8 cellular contexts compared by ENCODE assay signal in the genomic region with DNA sequence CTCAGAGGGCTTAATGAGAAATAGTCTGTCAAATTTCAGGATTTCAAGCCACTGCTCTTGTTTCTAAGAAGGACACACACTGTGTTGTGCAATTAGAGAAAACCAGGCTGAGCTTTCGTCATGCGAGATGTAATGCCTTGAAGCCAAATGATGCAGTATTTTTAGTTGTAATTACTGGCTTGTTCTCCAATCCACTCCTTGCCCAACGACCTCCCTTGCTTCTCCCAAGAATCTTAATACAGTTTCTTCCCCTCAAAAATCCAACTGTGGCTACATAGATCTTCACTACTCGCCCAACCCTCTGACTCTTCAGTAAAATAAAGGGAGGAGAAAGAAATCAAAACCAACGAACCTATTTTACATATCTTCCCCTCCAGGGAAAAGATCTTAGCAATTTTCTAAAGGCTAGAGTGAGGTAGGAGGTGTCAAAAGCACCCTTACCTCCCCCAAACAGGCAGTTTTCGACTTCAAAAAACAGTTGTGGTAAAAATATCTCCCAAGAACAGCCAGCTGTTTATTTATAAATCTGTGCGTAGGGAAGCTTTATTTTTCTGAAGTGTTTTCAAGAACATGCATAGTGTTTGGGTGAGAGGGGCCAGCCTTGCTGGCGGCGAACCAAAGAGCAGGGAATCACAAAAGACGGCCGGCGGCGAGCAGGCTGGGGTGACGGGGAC.
DNase-seq lines count a peak whose midpoint lies in the region; ATAC-seq, FAIRE-seq and TF ChIP-seq lines count a peak whose summit lies in the region.

No MANE protein-coding gene starts in this region.

- no peaks in the 10 kb centered on the region for H3K36me3 Mint-ChIP-seq in HFFc6 (ENCODE audit: low read depth)

- TF ChIP-seq CTCF in HFFc6 (IDR thresholded peaks at IDR 0.05) = no peak
- no peak for TF ChIP-seq CTCF in ascending aorta (IDR thresholded peaks at IDR 0.05)

- H3K27me3 ChIP-seq in ascending aorta (no peaks in the 10 kb centered on the region), iPS-18a (ENCODE audit: control insufficient read depth, insufficient read depth, low read length) (peaks cover 20% of the 10 kb centered on the region), skeletal muscle tissue (ENCODE audit: control insufficient read depth in 3 of 3, insufficient read depth in 3 of 3, low read length in 3 of 3) (no peaks in the 10 kb centered on the region)

- TF ChIP-seq POLR2A in H54 (IDR thresholded peaks at IDR 0.05; ENCODE audit: low read depth, low read length) = no peak

- H3K4me1 ChIP-seq in ascending aorta (peaks cover 0 to 20% of the 10 kb centered on the region in 2 donors), iPS-18a (ENCODE audit: control insufficient read depth, low read depth, low read length) (peaks cover 23% of the 10 kb centered on the region), skeletal muscle tissue (ENCODE audit: control insufficient read depth in 3 of 3, insufficient read depth in 3 of 3, low read length in 3 of 3) (peaks cover 14 to 28% (median 14%) of the 10 kb centered on the region in 3 donors)

- H3K9me3 Mint-ChIP-seq in HFFc6 = no peaks in the 10 kb centered on the region

- peak overlapping the region; percentile 71 for H3K27ac Mint-ChIP-seq in HFFc6

- H3K27me3 Mint-ChIP-seq in HFFc6 (ENCODE audit: insufficient read depth) = peaks cover 3% of the 10 kb centered on the region

- H3K9ac ChIP-seq in iPS-18a (ENCODE audit: low read length) = peak overlapping the region; percentile 5
- peak overlapping the region; percentile 82 to 88 (median 86) for H3K9ac ChIP-seq in skeletal muscle tissue (ENCODE audit: low read depth in 1 of 3, low read length in 3 of 3)

- H3K4me1 Mint-ChIP-seq in HFFc6 (ENCODE audit: low read depth) = peaks cover 8% of the 10 kb centered on the region

- intact Hi-C loops in ascending aorta (cut with DNase I) = loop anchor here (1.0 to 10.0 kb wide), 5 partner anchors 77 to 790 kb away; partner anchors contain the start of gene ELMOD2

- DNase-seq in AG08395 (ENCODE audit: low spot score) = peak; percentile 56
- DNase-seq in HFFc6 = peak; percentile 3
- peak in 1 of 2 donors; percentile 79 for DNase-seq in ascending aorta (ENCODE audit: low spot score in 2 of 2)
- no peak for DNase-seq in retina
- no peak for DNase-seq in H54 (ENCODE audit: insufficient read length, low spot score)

- peak overlapping the region; percentile 56 to 66 for H3K4me3 ChIP-seq in ascending aorta
- H3K4me3 ChIP-seq in iPS-18a (ENCODE audit: low read length) = peak overlapping the region; percentile 66
- H3K4me3 ChIP-seq in skeletal muscle tissue (ENCODE audit: low read length in 3 of 3) = peak overlapping the region; percentile 71 to 76 (median 74)

- H3K27ac ChIP-seq in ascending aorta (peak overlapping the region; percentile 69 to 81), iPS-18a (ENCODE audit: low read length) (no peak overlapping the region), skeletal muscle tissue (ENCODE audit: low read depth, low read length) (peak overlapping the region; percentile 62)

- no peaks in the 10 kb centered on the region for H3K36me3 ChIP-seq in ascending aorta
- H3K36me3 ChIP-seq in iPS-18a (ENCODE audit: control insufficient read depth, low read depth, low read length) = no peaks in the 10 kb centered on the region
- H3K36me3 ChIP-seq in skeletal muscle tissue (ENCODE audit: control insufficient read depth in 3 of 3, insufficient read depth in 3 of 3, low read length in 3 of 3) = no peaks in the 10 kb centered on the region

- peak overlapping the region; percentile 86 for H3K4me3 Mint-ChIP-seq in HFFc6

- no peaks in the 10 kb centered on the region for H3K9me3 ChIP-seq in ascending aorta
- no peaks in the 10 kb centered on the region for H3K9me3 ChIP-seq in iPS-18a (ENCODE audit: control insufficient read depth, low read depth, low read length)
- H3K9me3 ChIP-seq in skeletal muscle tissue (ENCODE audit: control insufficient read depth in 3 of 3, low read length in 3 of 3) = no peaks in the 10 kb centered on the region

- no peak for ATAC-seq in HG02938 (IDR thresholded peaks at IDR 0.05; ENCODE audit: unreplicated experiment)

- no peak for FAIRE-seq in H54 (lab: Jason Lieb, UNC)

Comparison
In these comparisons a context has a peak if more than half of its experiments do, and no peak if none do; other contexts are left out.
1. DNase-seq: peak in AG08395 (single experiment) and HFFc6 (single experiment); none in retina (single experiment) and H54 (single experiment).
2. Peak in every context shown above with its lines, with median percentiles within 50 percentile points of each other: H3K4me3 ChIP-seq.